In genomic region chr7:76343931-76344321, GRCh38 we compare ENCODE assay signal across 16 cellular contexts. TPM values are rescaled to one million over a fixed set of nuclear protein-coding genes. Genes with fewer than 3 reads are reported as not detected.
DNase-seq lines count a peak whose midpoint lies in the region; ATAC-seq and TF ChIP-seq lines count a peak whose summit lies in the region.
"Had no signal": no experiment of that assay in that cellular context is flagged by ENCODE, and none has a peak within 500 bp of the region (broad histone marks: within the 10 kb centered on the region; RNA-seq: fewer than 3 reads in every experiment).

No MANE protein-coding gene starts in this region.

- H3F3A ChIP-seq in smooth muscle cell (ENCODE audit: low read depth) = peaks cover 6% of the 10 kb centered on the region

- peaks cover 17% of the 10 kb centered on the region for H3K4me1 ChIP-seq in foreskin keratinocyte
- H3K4me1 ChIP-seq in smooth muscle cell (ENCODE audit: low read depth) = no peaks in the 10 kb centered on the region
- H3K4me1 ChIP-seq: BLaER1 had no signal

- H3K27me3 Mint-ChIP-seq in activated naive CD8-positive, alpha-beta T cell = no peaks in the 10 kb centered on the region
- no peaks in the 10 kb centered on the region for H3K27me3 Mint-ChIP-seq in activated naive CD8-positive, alpha-beta T cell treated with anti-CD3 and anti-CD28 coated beads for 36 hours
- no peaks in the 10 kb centered on the region for H3K27me3 Mint-ChIP-seq in activated CD4-positive, alpha-beta memory T cell treated with anti-CD3 and anti-CD28 coated beads for 36 hours

- H3K9me3 Mint-ChIP-seq in activated naive CD8-positive, alpha-beta T cell (ENCODE audit: low read depth) = no peaks in the 10 kb centered on the region
- no peaks in the 10 kb centered on the region for H3K9me3 Mint-ChIP-seq in activated naive CD8-positive, alpha-beta T cell treated with anti-CD3 and anti-CD28 coated beads for 36 hours
- H3K9me3 Mint-ChIP-seq in activated CD4-positive, alpha-beta memory T cell treated with anti-CD3 and anti-CD28 coated beads for 36 hours = no peaks in the 10 kb centered on the region

- H3K27ac ChIP-seq in foreskin keratinocyte (peak overlapping the region; percentile 29), smooth muscle cell (ENCODE audit: low read depth) (peak overlapping the region; percentile 15)
- H3K27ac ChIP-seq: BLaER1 had no signal

- ATAC-seq in foreskin keratinocyte (no peak), GM21717 (IDR thresholded peaks at IDR 0.05; ENCODE audit: unreplicated experiment) (no peak), SK-N-SH treated with all-trans-retinoic acid at 6 μM for 48 hours (no peak)
- ATAC-seq: Right ventricle myocardium inferior had no signal

- POLR2A ChIA-PET in activated CD4-positive, alpha-beta memory T cell treated with anti-CD3 and anti-CD28 coated beads for 36 hours (lab: Charles Lee) = interaction anchor here (0.9 to 1.5 kb wide), 4 partner anchors 9 to 25 kb away, joined by 3 to 14 read pairs (median 4); partner anchors contain the start of gene YWHAG

- intact Hi-C loops in activated CD4-positive, alpha-beta memory T cell treated with anti-CD3 and anti-CD28 coated beads for 36 hours (cut with micrococcal nuclease) = loop anchor here (1.0 kb wide), 2 partner anchors 15 to 26 kb away; no protein-coding TSS in a partner anchor

- no peak for DNase-seq in activated naive CD8-positive, alpha-beta T cell treated with anti-CD3 and anti-CD28 coated beads for 36 hours
- no peak for DNase-seq in activated CD4-positive, alpha-beta memory T cell treated with anti-CD3 and anti-CD28 coated beads for 36 hours
- DNase-seq in foreskin keratinocyte = no peak
- no peak for DNase-seq in smooth muscle cell (lab: John Stamatoyannopoulos, UW; ENCODE audit: unreplicated experiment)
- no peak for DNase-seq in C1 segment of cervical spinal cord (lab: John Stamatoyannopoulos, UW)
- DNase-seq: EL, MG63, NCI-H1105, NCI-H187, NCI-H446 treated with DMSO at 0.1 percent for 48 hours, NCI-H748 treated with DMSO at 0.1 percent for 48 hours had no signal

- H3K4me2 ChIP-seq in smooth muscle cell = no peak overlapping the region
- H3K4me2 ChIP-seq: BLaER1 had no signal

- H3K9me3 ChIP-seq in smooth muscle cell (replicated peaks; ENCODE audit: low read depth) = no peaks in the 10 kb centered on the region
- H3K9me3 ChIP-seq: BLaER1, MG63 had no signal

- no peak overlapping the region for H3K4me3 Mint-ChIP-seq in activated naive CD8-positive, alpha-beta T cell
- no peak overlapping the region for H3K4me3 Mint-ChIP-seq in activated naive CD8-positive, alpha-beta T cell treated with anti-CD3 and anti-CD28 coated beads for 36 hours
- H3K4me3 Mint-ChIP-seq in activated CD4-positive, alpha-beta memory T cell treated with anti-CD3 and anti-CD28 coated beads for 36 hours = no peak overlapping the region

- CTCF ChIA-PET in activated CD4-positive, alpha-beta memory T cell treated with anti-CD3 and anti-CD28 coated beads for 36 hours (lab: Charles Lee) = interaction anchor here (1.0 to 1.4 kb wide), 2 partner anchors 25 to 165 kb away, joined by 3 to 5 read pairs; no protein-coding TSS in a partner anchor

- H3K27me3 ChIP-seq in foreskin keratinocyte (no peaks in the 10 kb centered on the region), smooth muscle cell (ENCODE audit: low read depth) (no peaks in the 10 kb centered on the region)
- H3K27me3 ChIP-seq: BLaER1, MG63 had no signal

- H2AFZ ChIP-seq in smooth muscle cell (ENCODE audit: low read depth) = no peak overlapping the region

- 96% methylated on average over 6 of the region's 6 CpGs for WGBS in smooth muscle cell (ENCODE audit: low lambda C conversion rate)

- no peak for TF ChIP-seq CTCF in foreskin keratinocyte (conservative IDR thresholded peaks at IDR 0.05)
- no peak for TF ChIP-seq CTCF in smooth muscle cell (IDR thresholded peaks at IDR 0.05; ENCODE audit: borderline replicate concordance, insufficient read depth, poor library complexity, severe bottlenecking)

- H3K36me3 ChIP-seq in smooth muscle cell (ENCODE audit: low read depth) = peaks cover 6% of the 10 kb centered on the region

- peaks cover 69% of the 10 kb centered on the region for H3K4me1 Mint-ChIP-seq in activated naive CD8-positive, alpha-beta T cell (ENCODE audit: low read depth)
- H3K4me1 Mint-ChIP-seq in activated naive CD8-positive, alpha-beta T cell treated with anti-CD3 and anti-CD28 coated beads for 36 hours = peaks cover 59% of the 10 kb centered on the region
- H3K4me1 Mint-ChIP-seq in activated CD4-positive, alpha-beta memory T cell treated with anti-CD3 and anti-CD28 coated beads for 36 hours (ENCODE audit: low read depth) = peaks cover 72% of the 10 kb centered on the region

- H3K36me3 Mint-ChIP-seq in activated naive CD8-positive, alpha-beta T cell = peaks cover 28% of the 10 kb centered on the region
- H3K36me3 Mint-ChIP-seq in activated naive CD8-positive, alpha-beta T cell treated with anti-CD3 and anti-CD28 coated beads for 36 hours = peaks cover 62% of the 10 kb centered on the region
- peaks cover 57% of the 10 kb centered on the region for H3K36me3 Mint-ChIP-seq in activated CD4-positive, alpha-beta memory T cell treated with anti-CD3 and anti-CD28 coated beads for 36 hours

- no peak overlapping the region for H3K9ac ChIP-seq in smooth muscle cell (ENCODE audit: low read depth)
- H3K9ac ChIP-seq: BLaER1 had no signal

- peak overlapping the region; percentile 64 for H3K27ac Mint-ChIP-seq in activated naive CD8-positive, alpha-beta T cell
- no peak overlapping the region for H3K27ac Mint-ChIP-seq in activated naive CD8-positive, alpha-beta T cell treated with anti-CD3 and anti-CD28 coated beads for 36 hours
- peak overlapping the region; percentile 53 for H3K27ac Mint-ChIP-seq in activated CD4-positive, alpha-beta memory T cell treated with anti-CD3 and anti-CD28 coated beads for 36 hours

- peaks cover 99% of the 10 kb centered on the region for H3K79me2 ChIP-seq in smooth muscle cell (ENCODE audit: low read depth)

- peaks cover 99% of the 10 kb centered on the region for H4K20me1 ChIP-seq in smooth muscle cell (ENCODE audit: low read depth)

- H3K4me3 ChIP-seq in smooth muscle cell = no peak overlapping the region
- H3K4me3 ChIP-seq: BLaER1, MG63 had no signal

TF ChIP-seq in SK-N-SH treated with all-trans-retinoic acid at 6 μM for 48 hours, 23 proteins besides CTCF, POLR2A, EP300 and RAD21:
- no peak for TF ChIP-seq BACH2 (CRISPR knock-in tag; IDR thresholded peaks at IDR 0.05; ENCODE audit: borderline replicate concordance)
- no peak for TF ChIP-seq ESRRG (CRISPR knock-in tag; IDR thresholded peaks at IDR 0.05)
- no peak for TF ChIP-seq ZNF70 (CRISPR knock-in tag; IDR thresholded peaks at IDR 0.05)
- no peak for TF ChIP-seq PPARA (CRISPR knock-in tag; IDR thresholded peaks at IDR 0.05; ENCODE audit: borderline replicate concordance)
- TF ChIP-seq TOX (CRISPR knock-in tag; IDR thresholded peaks at IDR 0.05; ENCODE audit: borderline replicate concordance) = no peak
- TF ChIP-seq ZFP30 (CRISPR knock-in tag; IDR thresholded peaks at IDR 0.05) = no peak
- TF ChIP-seq GLIS3 (CRISPR knock-in tag; IDR thresholded peaks at IDR 0.05) = no peak

RNA-seq across cellular contexts. Expression of gene YWHAG, which starts 14.9 kb away (rescaled TPM):
- 100 to 1,000 TPM; 155 to 157 TPM for total RNA-seq in activated naive CD8-positive, alpha-beta T cell treated with anti-CD3 and anti-CD28 coated beads for 36 hours
- 100 to 1,000 TPM; 127 TPM for total RNA-seq in activated CD4-positive, alpha-beta memory T cell treated with anti-CD3 and anti-CD28 coated beads for 36 hours
- total RNA-seq in foreskin keratinocyte (195 and 216 TPM in 2 replicates), smooth muscle cell (132 and 142 TPM in 2 replicates)
- polyA plus RNA-seq in foreskin keratinocyte (70.5 and 89.6 TPM in 2 replicates), smooth muscle cell (17.6 and 21.1 TPM in 2 replicates)

RNA-seq across cellular contexts. Expression of gene HSPB1, which starts 41.5 kb away (rescaled TPM):
- total RNA-seq in activated naive CD8-positive, alpha-beta T cell treated with anti-CD3 and anti-CD28 coated beads for 36 hours = 100 to 1,000 TPM in 1 of 2 experiments, 10 to 100 TPM in 1; 96.7 to 102 TPM
- total RNA-seq in activated CD4-positive, alpha-beta memory T cell treated with anti-CD3 and anti-CD28 coated beads for 36 hours = 100 to 1,000 TPM; 119 to 127 TPM
- total RNA-seq in foreskin keratinocyte = 204 and 286 TPM in 2 replicates
- 502 and 562 TPM in 2 replicates for polyA plus RNA-seq in foreskin keratinocyte
- total RNA-seq in smooth muscle cell = 374 and 484 TPM in 2 replicates
- polyA plus RNA-seq in smooth muscle cell = 1,842 and 2,006 TPM in 2 replicates
